Comparison of ENCODE assay signal across 8 cellular contexts in genomic region chr1:21175670-21176581, GRCh38. TPM values are rescaled to one million over a fixed set of nuclear protein-coding genes. Genes with fewer than 3 reads are reported as not detected.
DNase-seq lines count a peak whose midpoint lies in the region; ATAC-seq and TF ChIP-seq lines count a peak whose summit lies in the region.

No MANE protein-coding gene starts in this region.

- peak overlapping the region; percentile 84 for H3K27ac ChIP-seq in cardiac muscle cell

- H3K4me3 Mint-ChIP-seq in T-helper 1 cell treated with Interleukin-12 subunit alpha and Interleukin-12 subunit beta and Interleukin-4 antibody, amounts not matched to agents 30 μg/mL and 1 μg/mL, for 36 hours = peak overlapping the region; percentile 82

- H3K9me3 ChIP-seq in cardiac muscle cell (ENCODE audit: low read depth) = no peaks in the 10 kb centered on the region

- H3K36me3 ChIP-seq in cardiac muscle cell = no peaks in the 10 kb centered on the region

- no peaks in the 10 kb centered on the region for H3K9me3 Mint-ChIP-seq in T-helper 1 cell treated with Interleukin-12 subunit alpha and Interleukin-12 subunit beta and Interleukin-4 antibody, amounts not matched to agents 30 μg/mL and 1 μg/mL, for 36 hours

- H3K27ac Mint-ChIP-seq in T-helper 1 cell treated with Interleukin-12 subunit alpha and Interleukin-12 subunit beta and Interleukin-4 antibody, amounts not matched to agents 30 μg/mL and 1 μg/mL, for 36 hours = peak overlapping the region; percentile 84

- in situ Hi-C loops in astrocyte of the spinal cord (cut with HindIII; ENCODE audit: low sequenced_read_pairs) = no loop called here

- no peaks in the 10 kb centered on the region for H3K27me3 Mint-ChIP-seq in T-helper 1 cell treated with Interleukin-12 subunit alpha and Interleukin-12 subunit beta and Interleukin-4 antibody, amounts not matched to agents 30 μg/mL and 1 μg/mL, for 36 hours (ENCODE audit: low read depth)

- H3K36me3 Mint-ChIP-seq in T-helper 1 cell treated with Interleukin-12 subunit alpha and Interleukin-12 subunit beta and Interleukin-4 antibody, amounts not matched to agents 30 μg/mL and 1 μg/mL, for 36 hours (ENCODE audit: low read depth) = peaks cover 14% of the 10 kb centered on the region

- peak overlapping the region; percentile 99 for H3K4me3 ChIP-seq in cardiac muscle cell
- H3K4me3 ChIP-seq in astrocyte of the spinal cord (ENCODE audit: low read depth, low read length) = peak overlapping the region; percentile 64

- H3K4me1 Mint-ChIP-seq in T-helper 1 cell treated with Interleukin-12 subunit alpha and Interleukin-12 subunit beta and Interleukin-4 antibody, amounts not matched to agents 30 μg/mL and 1 μg/mL, for 36 hours (ENCODE audit: low read depth) = peaks cover 27% of the 10 kb centered on the region

- peak; percentile 24 for ATAC-seq in HG03432 (IDR thresholded peaks at IDR 0.05; ENCODE audit: unreplicated experiment)

- no peaks in the 10 kb centered on the region for H3K27me3 ChIP-seq in cardiac muscle cell

- intact Hi-C loops in cardiac septum (cut with DNase I) = loop anchor here (2.0 kb wide), 1 partner anchor 389 kb away; the partner anchor contains the start of gene HP1BP3

- peak; percentile 41 to 60 for DNase-seq in cardiac muscle cell (ENCODE audit: low read depth in 1 of 2, low spot score in 1 of 2)
- no peak for DNase-seq in cardiac septum (ENCODE audit: low spot score)
- peak; percentile 33 for DNase-seq in astrocyte of the spinal cord (ENCODE audit: low read depth, low spot score)
- peak; percentile 30 for DNase-seq in inferior parietal cortex (ENCODE audit: extremely low spot score)
- DNase-seq in stimulated activated CD4-positive, alpha-beta T cell treated with anti-CD3 and anti-CD28 coated beads, Interleukin-12 subunit alpha, Interleukin-12 subunit beta, amount 100 ng/mL, for 4 hours = peak; percentile 49
- no peak for DNase-seq in NOMO-1 treated with dmso at 0.1 percent for 144 hours (lab: John Stamatoyannopoulos, UW; ENCODE audit: unreplicated experiment)

- peaks cover 14% of the 10 kb centered on the region for H3K4me1 ChIP-seq in cardiac muscle cell (ENCODE audit: low read depth)

- no peak for TF ChIP-seq CTCF in cardiac muscle cell (IDR thresholded peaks at IDR 0.05; ENCODE audit: low read depth, low read length)
- TF ChIP-seq CTCF in astrocyte of the spinal cord (IDR thresholded peaks at IDR 0.05; ENCODE audit: low read depth, low read length) = no peak

RNA-seq across cellular contexts. Expression of gene EIF4G3, which starts 0.8 kb away (rescaled TPM):
- total RNA-seq in cardiac muscle cell (36.0 and 55.3 TPM in 2 replicates), cardiac septum (45.6 TPM)
- 37.8 and 39.2 TPM in 2 replicates for polyA plus RNA-seq in cardiac muscle cell

Comparison
In these comparisons a context has a peak if more than half of its experiments do, and no peak if none do; other contexts are left out.
1. DNase-seq: peak in cardiac muscle cell (2 of 2), astrocyte of the spinal cord (single experiment), inferior parietal cortex (single experiment) and stimulated activated CD4-positive, alpha-beta T cell treated with anti-CD3 and anti-CD28 coated beads, Interleukin-12 subunit alpha, Interleukin-12 subunit beta, amount 100 ng/mL, for 4 hours (single experiment); none in cardiac septum (single experiment) and NOMO-1 treated with dmso at 0.1 percent for 144 hours (single experiment).